In genomic region chr14:55052259-55052930, GRCh38 we compare ENCODE assay signal across 8 cellular contexts. TPM values are rescaled to one million over a fixed set of nuclear protein-coding genes. Genes with fewer than 3 reads are reported as not detected.
DNase-seq lines count a peak whose midpoint lies in the region; ATAC-seq and TF ChIP-seq lines count a peak whose summit lies in the region.

No MANE protein-coding gene starts in this region.

- peaks cover 50% of the 10 kb centered on the region for H3K36me3 ChIP-seq in WERI-Rb-1

- peak; percentile 8 for ATAC-seq in HG02763 (IDR thresholded peaks at IDR 0.05; ENCODE audit: unreplicated experiment)

- no peaks in the 10 kb centered on the region for H3K9me3 ChIP-seq in WERI-Rb-1 (ENCODE audit: severe bottlenecking)

- H3K27me3 ChIP-seq in WERI-Rb-1 (ENCODE audit: insufficient read depth, low read depth, severe bottlenecking), result no peaks in the 10 kb centered on the region

- DNase-seq in NCI-H748 (lab: John Stamatoyannopoulos, UW; ENCODE audit: unreplicated experiment) (peak; percentile 25), NCI-H748 treated with DMSO at 0.1 percent for 48 hours (lab: John Stamatoyannopoulos, UW) (no peak), WERI-Rb-1 (no peak), fibroblast of the aortic adventitia (ENCODE audit: low read depth) (peak; percentile 59), retinal pigment epithelial cell (ENCODE audit: low read depth) (no peak), NOMO-1 (lab: John Stamatoyannopoulos, UW; ENCODE audit: unreplicated experiment in 2 of 2) (no peak)
- DNase-seq in activated CD8-positive, alpha-beta memory T cell treated with anti-CD3 and anti-CD28 coated beads, Interleukin-2, amount 50 U/mL, for 48 hours, result no peak

- TF ChIP-seq CTCF in WERI-Rb-1 (IDR thresholded peaks at IDR 0.05; ENCODE audit: low read depth, low read length) (no peak), fibroblast of the aortic adventitia (IDR thresholded peaks at IDR 0.05; ENCODE audit: insufficient read depth, low read length) (no peak), retinal pigment epithelial cell (conservative IDR thresholded peaks at IDR 0.05; ENCODE audit: low read depth, low read length) (no peak)

- peak overlapping the region; percentile 99 for H3K27ac ChIP-seq in WERI-Rb-1

- H3K4me3 ChIP-seq in WERI-Rb-1 (ENCODE audit: low read depth, low read length), result peak overlapping the region; percentile 77
- H3K4me3 ChIP-seq in fibroblast of the aortic adventitia (ENCODE audit: low read depth, low read length), result peak overlapping the region; percentile 95
- H3K4me3 ChIP-seq in retinal pigment epithelial cell (ENCODE audit: low read length), result peak overlapping the region; percentile 94

RNA-seq across cellular contexts. Expression of gene MAPK1IP1L, which starts 0.9 kb away (rescaled TPM):
- total RNA-seq in fibroblast of the aortic adventitia (ENCODE audit: low replicate concordance), result 16.2 and 71.8 TPM in 2 replicates

RNA-seq across cellular contexts. Expression of gene SOCS4, which starts 25.4 kb away (rescaled TPM):
- total RNA-seq in fibroblast of the aortic adventitia (ENCODE audit: low replicate concordance), result 11.6 and 25.0 TPM in 2 replicates

RNA-seq across cellular contexts. Expression of gene WDHD1, which starts 25.5 kb away (rescaled TPM):
- total RNA-seq in fibroblast of the aortic adventitia (ENCODE audit: low replicate concordance), result 9.3 and 27.0 TPM in 2 replicates

Comparison
In these comparisons a context has a peak if more than half of its experiments do, and no peak if none do; other contexts are left out.
1. DNase-seq: peak in NCI-H748 (single experiment) and fibroblast of the aortic adventitia (single experiment); none in NCI-H748 treated with DMSO at 0.1 percent for 48 hours (single experiment), WERI-Rb-1 (single experiment), retinal pigment epithelial cell (single experiment), activated CD8-positive, alpha-beta memory T cell treated with anti-CD3 and anti-CD28 coated beads, Interleukin-2, amount 50 U/mL, for 48 hours (single experiment) and NOMO-1 (0 of 2).
2. Peak in every context shown above with its lines, with median percentiles within 50 percentile points of each other: H3K4me3 ChIP-seq.